Comparison of ENCODE assay signal across 8 cellular contexts in the genomic region with DNA sequence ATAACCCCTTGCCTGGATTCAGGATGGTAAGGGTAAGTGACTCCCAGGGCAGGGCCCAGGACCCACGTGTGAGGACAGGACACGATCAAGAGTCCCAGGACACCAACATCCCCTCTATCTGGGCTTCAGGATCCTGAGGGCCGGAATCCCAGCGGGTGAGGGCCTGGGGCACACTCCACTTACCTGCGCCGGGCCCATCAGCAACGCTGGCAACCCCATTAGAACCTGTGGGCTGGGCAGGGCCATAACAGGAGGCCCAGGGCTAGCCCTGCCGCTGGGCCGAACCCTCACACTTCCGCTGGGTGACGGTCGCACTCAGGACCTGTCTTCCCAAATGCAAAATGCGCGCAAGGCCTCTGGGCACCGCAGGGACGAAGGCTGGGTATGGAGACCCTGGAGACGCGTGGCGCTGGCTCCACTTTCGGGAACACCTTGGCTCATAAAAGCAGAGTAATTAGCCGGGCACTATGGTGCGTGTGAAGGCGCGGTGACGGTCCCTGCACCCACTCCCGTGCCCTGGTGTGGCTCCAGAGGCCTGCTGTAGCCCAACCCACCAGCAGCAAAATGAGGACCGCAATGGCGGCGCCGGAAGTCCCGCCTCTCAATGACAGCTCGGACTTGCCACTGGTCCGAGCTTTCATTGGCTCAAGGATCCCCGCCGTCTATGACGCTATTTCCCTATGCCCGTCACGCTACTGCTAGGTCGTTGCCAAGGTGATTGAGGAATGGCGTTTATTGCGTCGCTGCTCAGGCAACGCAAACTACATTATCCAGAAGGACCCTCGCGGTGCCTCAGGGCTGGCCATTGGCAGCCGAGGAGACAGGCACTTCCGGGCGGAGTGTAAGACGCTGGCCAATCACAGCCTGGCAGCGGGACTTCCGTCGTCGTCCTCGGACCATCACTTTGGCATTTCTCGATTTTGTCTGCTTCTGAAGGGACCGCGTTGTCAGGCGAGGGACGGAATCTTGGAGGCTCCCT.
DNase-seq lines count a peak whose midpoint lies in the region; ATAC-seq and TF ChIP-seq lines count a peak whose summit lies in the region.

A gene (minus strand): TSS at position 578 of the 979 bp plus-strand sequence. CDS start 332 bp downstream, at position 246.

- H3K27ac ChIP-seq in substantia nigra (ENCODE audit: low read depth, low read length, poor library complexity, severe bottlenecking), result peak within 1 kb of the TSS; percentile 86

- DNase-seq in Ammon's horn (ENCODE audit: low spot score) (peak; percentile 100), globus pallidus (ENCODE audit: low spot score) (peak; percentile 100), nucleus accumbens (lab: John Stamatoyannopoulos, UW) (peak; percentile 61 to 100 (median 99)), substantia nigra (lab: John Stamatoyannopoulos, UW) (peak; percentile 68 to 100 (median 98))
- DNase-seq in activated naive CD4-positive, alpha-beta T cell treated with anti-CD3 and anti-CD28 coated beads, Interleukin-2, amount 50 U/mL, for 16 hours, result peak; percentile 94

- ATAC-seq in GM19328 (IDR thresholded peaks at IDR 0.05; ENCODE audit: unreplicated experiment), result peak; percentile 98
- ATAC-seq in HG03521 (IDR thresholded peaks at IDR 0.05; ENCODE audit: unreplicated experiment), result peak; percentile 86

- TF ChIP-seq POLR2A in Raji (IDR thresholded peaks at IDR 0.05; ENCODE audit: insufficient read depth, low read depth, low read length), result peak; percentile 72

Comparison
In these comparisons a context has a peak if more than half of its experiments do, and no peak if none do; other contexts are left out.
1. Peak in every context shown above with its lines: DNase-seq, ATAC-seq and H3K27ac ChIP-seq.